In genomic region chr5:124726631-124727362, GRCh38 we compare ENCODE assay signal across 19 cellular contexts. TPM values are rescaled to one million over a fixed set of nuclear protein-coding genes. Genes with fewer than 3 reads are reported as not detected.
"Had no signal": no experiment of that assay in that cellular context is flagged by ENCODE, and none has a peak within 500 bp of the region (broad histone marks: within the 10 kb centered on the region; RNA-seq: fewer than 3 reads in every experiment).

No MANE protein-coding gene starts in this region.

- H3K27me3 ChIP-seq: ascending aorta, dorsolateral prefrontal cortex, tibial nerve, uterus had no signal

- H3K36me3 ChIP-seq: ascending aorta, tibial nerve, uterus had no signal

- H3K27me3 Mint-ChIP-seq: activated CD4-positive, alpha-beta T cell treated with anti-CD3 and anti-CD28 coated beads, Interleukin-2, amount 10 ng/mL, durations not matched to agents 24 days and 14 days; stimulated activated naive CD8-positive, alpha-beta T cell treated with anti-CD3 and anti-CD28 coated beads, Interleukin-15, Interleukin-2, amounts not matched to agents 100 ng/mL and 50 ng/mL, for 24 hours had no signal

- H3K4me1 Mint-ChIP-seq: activated CD4-positive, alpha-beta T cell treated with anti-CD3 and anti-CD28 coated beads, Interleukin-2, amount 10 ng/mL, durations not matched to agents 24 days and 14 days; activated naive CD4-positive, alpha-beta T cell treated with anti-CD3 and anti-CD28 coated beads, Interleukin-2, amount 50 U/mL, for 24 hours had no signal

- H3K27ac ChIP-seq: ascending aorta, psoas muscle, skin epidermis, tibial nerve, uterus had no signal

- DNase-seq: activated CD4-positive, alpha-beta T cell treated with anti-CD3 and anti-CD28 coated beads, Interleukin-2, amount 10 ng/mL, durations not matched to agents 24 days and 14 days; activated CD8-positive, alpha-beta memory T cell treated with anti-CD3 and anti-CD28 coated beads, Interleukin-2, amount 50 U/mL, for 4 hours; activated effector memory CD4-positive, alpha-beta T cell treated with anti-CD3 and anti-CD28 coated beads, Interleukin-2, amount 50 U/mL, for 16 hours; activated T-cell treated with anti-CD3 and anti-CD28 coated beads, Interleukin-2, amount 50 U/mL, for 48 hours; erythroblast; foreskin melanocyte; hypothalamus; islet precursor cell; psoas muscle; T1000; uterus had no signal

- H3K4me3 Mint-ChIP-seq: activated CD4-positive, alpha-beta T cell treated with anti-CD3 and anti-CD28 coated beads, Interleukin-2, amount 10 ng/mL, durations not matched to agents 24 days and 14 days; activated naive CD4-positive, alpha-beta T cell treated with anti-CD3 and anti-CD28 coated beads, Interleukin-2, amount 50 U/mL, for 24 hours; neural crest cell; stimulated activated naive CD8-positive, alpha-beta T cell treated with anti-CD3 and anti-CD28 coated beads, Interleukin-15, Interleukin-2, amounts not matched to agents 100 ng/mL and 50 ng/mL, for 24 hours had no signal

- H3K9me3 Mint-ChIP-seq: neural crest cell had no signal

- H3K4me1 ChIP-seq: ascending aorta, uterus had no signal

- H3K4me3 ChIP-seq: ascending aorta, dorsolateral prefrontal cortex, psoas muscle, skin epidermis, tibial nerve, uterus had no signal

- ATAC-seq: psoas muscle, right cardiac atrium had no signal

- H3K27ac Mint-ChIP-seq: activated CD4-positive, alpha-beta T cell treated with anti-CD3 and anti-CD28 coated beads, Interleukin-2, amount 10 ng/mL, durations not matched to agents 24 days and 14 days; activated naive CD4-positive, alpha-beta T cell treated with anti-CD3 and anti-CD28 coated beads, Interleukin-2, amount 50 U/mL, for 24 hours; stimulated activated naive CD8-positive, alpha-beta T cell treated with anti-CD3 and anti-CD28 coated beads, Interleukin-15, Interleukin-2, amounts not matched to agents 100 ng/mL and 50 ng/mL, for 24 hours had no signal

- H3K9me3 ChIP-seq: ascending aorta, psoas muscle, tibial nerve, uterus had no signal

RNA-seq across cellular contexts. Expression of gene ZNF608, which starts 19.6 kb away (rescaled TPM):
- total RNA-seq: activated CD4-positive, alpha-beta T cell treated with anti-CD3 and anti-CD28 coated beads, Interleukin-2, amount 10 ng/mL, durations not matched to agents 24 days and 14 days had no signal
